ENCODE assay signal across 11 cellular contexts in the genomic region with DNA sequence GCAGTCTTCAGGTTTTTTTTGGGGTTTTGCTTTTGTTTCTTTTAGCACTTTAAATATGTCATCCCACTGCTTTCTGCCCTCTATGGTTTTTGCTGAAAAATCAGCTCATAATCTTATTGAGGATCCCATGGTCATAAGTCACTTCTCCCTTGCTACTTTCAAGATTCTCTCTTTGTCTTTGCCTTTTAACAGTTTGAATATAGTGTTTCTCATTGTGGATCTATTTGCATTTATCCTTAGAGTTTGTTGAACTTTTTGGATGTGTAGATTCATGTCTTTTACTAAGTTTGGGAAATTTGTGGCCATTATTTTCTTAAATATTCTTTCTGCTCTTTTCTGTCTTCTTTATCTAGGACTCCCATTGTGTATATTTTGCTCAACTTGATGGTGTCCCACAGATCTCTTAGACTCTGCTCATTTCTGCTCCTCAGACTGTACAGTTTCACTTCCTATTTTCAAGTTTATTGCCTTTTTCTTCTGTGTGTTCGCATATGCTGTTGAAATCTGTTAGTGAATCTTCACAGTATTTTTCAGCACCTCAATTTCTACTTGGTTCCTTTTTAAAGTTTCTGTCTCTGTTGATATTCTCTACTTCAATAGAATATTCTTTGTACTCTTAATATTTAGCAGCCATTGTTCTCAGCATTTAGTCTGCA.
DNase-seq lines count a peak whose midpoint lies in the region; ATAC-seq, FAIRE-seq and TF ChIP-seq lines count a peak whose summit lies in the region.
"Had no signal": no experiment of that assay in that cellular context is flagged by ENCODE, and none has a peak within 500 bp of the region (broad histone marks: within the 10 kb centered on the region; RNA-seq: fewer than 3 reads in every experiment).

No MANE protein-coding gene starts in this region.

- H3K36me3 ChIP-seq in small intestine (ENCODE audit: control insufficient read depth in 2 of 2, insufficient read depth in 2 of 2, low read length in 2 of 2): no peaks in the 10 kb centered on the region

- no peak for TF ChIP-seq CTCF in Calu3 (IDR thresholded peaks at IDR 0.05; ENCODE audit: unreplicated experiment)

- H3K27me3 Mint-ChIP-seq in T-helper 2 cell treated with Interferon-gamma antibody and Interleukin-4, amounts not matched to agents 5 μg/mL and 100 μg/mL, for 36 hours (ENCODE audit: low read depth): no peaks in the 10 kb centered on the region
- H3K27me3 Mint-ChIP-seq in Calu3 (ENCODE audit: unreplicated experiment): no peaks in the 10 kb centered on the region

- H3K27ac Mint-ChIP-seq in T-helper 2 cell treated with Interferon-gamma antibody and Interleukin-4, amounts not matched to agents 5 μg/mL and 100 μg/mL, for 36 hours: peak overlapping the region; percentile 29
- no peak overlapping the region for H3K27ac Mint-ChIP-seq in Calu3 (ENCODE audit: unreplicated experiment)

- peaks cover 31% of the 10 kb centered on the region for H3K36me3 Mint-ChIP-seq in T-helper 2 cell treated with Interferon-gamma antibody and Interleukin-4, amounts not matched to agents 5 μg/mL and 100 μg/mL, for 36 hours (ENCODE audit: low read depth)
- H3K36me3 Mint-ChIP-seq in Calu3 (ENCODE audit: insufficient read depth, unreplicated experiment): no peaks in the 10 kb centered on the region

- DNase-seq in GF-D8 (lab: John Stamatoyannopoulos, UW): peak; percentile 48
- no peak for DNase-seq in T-helper 2 cell treated with Interferon-gamma antibody and Interleukin-4, amounts not matched to agents 5 μg/mL and 100 μg/mL, for 36 hours (ENCODE audit: low spot score)
- no peak for DNase-seq in NCI-H774 (lab: John Stamatoyannopoulos, UW)
- DNase-seq in activated naive CD4-positive, alpha-beta T cell treated with Interleukin-2 at 50 U/mL for 16 hours: no peak
- no peak for DNase-seq in small intestine
- no peak for DNase-seq in Calu3
- DNase-seq: DND-41; IMR-90; stimulated activated CD4-positive, alpha-beta T cell treated with anti-CD3 and anti-CD28 coated beads, Interleukin-4, amount 100 ng/mL, for 24 hours had no signal

- 61 to 88% (median 78%) methylated on average over 1 of the region's 1 CpG for WGBS in small intestine, 3 donors

- H3K9me3 Mint-ChIP-seq in T-helper 2 cell treated with Interferon-gamma antibody and Interleukin-4, amounts not matched to agents 5 μg/mL and 100 μg/mL, for 36 hours: peaks cover 8% of the 10 kb centered on the region
- no peaks in the 10 kb centered on the region for H3K9me3 Mint-ChIP-seq in Calu3 (ENCODE audit: low read depth, unreplicated experiment)

- intact Hi-C loops in Calu3 (cut with micrococcal nuclease; ENCODE audit: unreplicated experiment): no loop called here

- BruUV-seq in Calu3 (replicated peaks; lab: Mats Ljungman, UMichigan): no TSS peak

- H3K4me1 ChIP-seq in small intestine (ENCODE audit: control insufficient read depth in 2 of 2, insufficient read depth in 1 of 2, low read depth in 1 of 2, low read length in 1 of 2): no peaks in the 10 kb centered on the region

- CTCF ChIA-PET in Calu3 (lab: Charles Lee): interaction anchor here (0.7 kb wide), 2 partner anchors 13 to 909 kb away, joined by 3 to 5 read pairs; no protein-coding TSS in a partner anchor

- no peaks in the 10 kb centered on the region for H3K27me3 ChIP-seq in small intestine (ENCODE audit: control insufficient read depth in 2 of 2, insufficient read depth in 2 of 2, low read length in 2 of 2)

- no peak for FAIRE-seq in small intestine (lab: Jason Lieb, UNC)

- no peaks in the 10 kb centered on the region for H3K9me3 ChIP-seq in small intestine (ENCODE audit: control insufficient read depth, low read depth)

- no peak overlapping the region for H3K4me3 ChIP-seq in small intestine (ENCODE audit: low read depth in 1 of 2, low read length in 2 of 2)

- peak; percentile 93 for ATAC-seq in GM19395 (IDR thresholded peaks at IDR 0.05; ENCODE audit: unreplicated experiment)
- peak; percentile 70 for ATAC-seq in HG03139 (IDR thresholded peaks at IDR 0.05; ENCODE audit: unreplicated experiment)

- peaks cover 28% of the 10 kb centered on the region for H3K4me1 Mint-ChIP-seq in T-helper 2 cell treated with Interferon-gamma antibody and Interleukin-4, amounts not matched to agents 5 μg/mL and 100 μg/mL, for 36 hours (ENCODE audit: low read depth)
- H3K4me1 Mint-ChIP-seq in Calu3 (ENCODE audit: low read depth, unreplicated experiment): no peaks in the 10 kb centered on the region

- H3K4me3 Mint-ChIP-seq in T-helper 2 cell treated with Interferon-gamma antibody and Interleukin-4, amounts not matched to agents 5 μg/mL and 100 μg/mL, for 36 hours: peak overlapping the region; percentile 19
- H3K4me3 Mint-ChIP-seq in Calu3 (ENCODE audit: low read depth, unreplicated experiment): no peak overlapping the region

- no peak overlapping the region for H3K27ac ChIP-seq in small intestine (ENCODE audit: low read depth in 1 of 2, low read length in 1 of 2)
